In genomic region chr3:67630666-67631362, GRCh38 we compare ENCODE assay signal across 1 cellular context.
TF ChIP-seq lines count a peak whose summit lies in the region.

No MANE protein-coding gene starts in this region.

TF ChIP-seq in IMR-90, 13 proteins besides CTCF, POLR2A, EP300 and RAD21:
- no peak for TF ChIP-seq FOS (IDR thresholded peaks at IDR 0.05; ENCODE audit: low read depth, low read length)
- TF ChIP-seq MAFK (IDR thresholded peaks at IDR 0.05; ENCODE audit: low read depth, low read length) = peak; percentile 17; the same call in 1 of the 2 replicates
